8 cellular contexts compared by ENCODE assay signal in the genomic region with DNA sequence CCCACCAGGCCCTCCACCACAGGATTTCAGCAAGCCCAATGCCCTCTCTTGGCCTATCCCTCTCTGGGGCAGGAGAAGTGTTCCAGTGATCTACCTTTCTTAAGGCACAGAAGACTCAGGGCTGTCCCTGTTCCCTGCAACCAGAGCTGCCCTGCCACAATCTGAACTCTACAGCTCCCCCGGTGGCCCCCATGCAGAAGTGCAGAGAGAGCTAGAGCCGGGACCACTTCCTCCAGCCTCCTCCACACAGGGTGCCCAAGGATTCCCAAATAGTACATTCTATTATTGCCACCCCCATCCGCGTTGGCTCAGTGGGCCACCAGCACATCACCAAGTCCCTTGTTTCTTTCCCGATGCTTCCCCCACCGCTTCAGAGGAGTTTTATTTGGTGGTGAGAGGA.
DNase-seq lines count a peak whose midpoint lies in the region; ATAC-seq and TF ChIP-seq lines count a peak whose summit lies in the region.

No MANE protein-coding gene starts in this region.

- H3K9ac ChIP-seq in Karpas-422 (ENCODE audit: low read length) (no peak overlapping the region), adipocyte (ENCODE audit: low read length) (no peak overlapping the region)

- H3K4me2 ChIP-seq in Karpas-422 (ENCODE audit: low read depth, low read length, poor library complexity, severe bottlenecking): no peak overlapping the region

- H3K9me3 ChIP-seq in Karpas-422 (ENCODE audit: low read length) (no peaks in the 10 kb centered on the region), adipocyte (ENCODE audit: control insufficient read depth, low read length) (no peaks in the 10 kb centered on the region), upper lobe of right lung (no peaks in the 10 kb centered on the region)

- TF ChIP-seq CTCF in upper lobe of right lung (IDR thresholded peaks at IDR 0.05): peak; percentile 68

- DNase-seq in ELR (ENCODE audit: low read depth) (peak; percentile 50), Karpas-422 (peak; percentile 73), adipocyte (ENCODE audit: low read depth) (peak; percentile 24), iPS DF 4.7 (ENCODE audit: extremely low read depth, low spot score) (peak; percentile 38), upper lobe of right lung (no peak), sciatic nerve (ENCODE audit: low spot score) (no peak)
- DNase-seq in activated T-helper 2 cell treated with anti-CD3 and anti-CD28 coated beads, Interferon-gamma antibody, Interleukin-2, Interleukin-4, amounts not matched to agents 10 μg/mL and 5 μg/mL and 100 μg/mL, durations not matched to agents 14 hours and 24 hours and 36 hours (ENCODE audit: low spot score): no peak

- H3K9me3 Mint-ChIP-seq in activated T-helper 2 cell treated with anti-CD3 and anti-CD28 coated beads, Interferon-gamma antibody, Interleukin-2, Interleukin-4, amounts not matched to agents 10 μg/mL and 5 μg/mL and 100 μg/mL, durations not matched to agents 14 hours and 24 hours and 36 hours: no peaks in the 10 kb centered on the region

- no peaks in the 10 kb centered on the region for H4K20me1 ChIP-seq in Karpas-422 (ENCODE audit: insufficient read depth, low read depth, low read length)

- H2AFZ ChIP-seq in Karpas-422 (ENCODE audit: low read length): no peak overlapping the region

- intact Hi-C loops in upper lobe of right lung (cut with DNase I) (no loop called here), sciatic nerve (cut with DNase I) (no loop called here)
- intact Hi-C loops in activated T-helper 2 cell treated with anti-CD3 and anti-CD28 coated beads, Interferon-gamma antibody, Interleukin-2, Interleukin-4, amounts not matched to agents 10 μg/mL and 5 μg/mL and 100 μg/mL, durations not matched to agents 14 hours and 24 hours and 36 hours (cut with micrococcal nuclease): no loop called here

- H3K27me3 ChIP-seq in Karpas-422 (ENCODE audit: low read length): no peaks in the 10 kb centered on the region
- H3K27me3 ChIP-seq in adipocyte (replicated peaks; ENCODE audit: control insufficient read depth, insufficient read depth, low read length): no peaks in the 10 kb centered on the region
- H3K27me3 ChIP-seq in upper lobe of right lung: no peaks in the 10 kb centered on the region

- H3K4me1 ChIP-seq in Karpas-422 (ENCODE audit: low read length): no peaks in the 10 kb centered on the region
- H3K4me1 ChIP-seq in adipocyte (ENCODE audit: control insufficient read depth, insufficient read depth, low read length): peaks cover 5% of the 10 kb centered on the region
- no peaks in the 10 kb centered on the region for H3K4me1 ChIP-seq in upper lobe of right lung

- no peaks in the 10 kb centered on the region for H3K27me3 Mint-ChIP-seq in activated T-helper 2 cell treated with anti-CD3 and anti-CD28 coated beads, Interferon-gamma antibody, Interleukin-2, Interleukin-4, amounts not matched to agents 10 μg/mL and 5 μg/mL and 100 μg/mL, durations not matched to agents 14 hours and 24 hours and 36 hours (ENCODE audit: low read depth)

- H3K79me2 ChIP-seq in Karpas-422 (ENCODE audit: low read length): no peaks in the 10 kb centered on the region

- H3K27ac ChIP-seq in Karpas-422 (ENCODE audit: low read length): no peak overlapping the region
- no peak overlapping the region for H3K27ac ChIP-seq in upper lobe of right lung

- no peak overlapping the region for H3K27ac Mint-ChIP-seq in activated T-helper 2 cell treated with anti-CD3 and anti-CD28 coated beads, Interferon-gamma antibody, Interleukin-2, Interleukin-4, amounts not matched to agents 10 μg/mL and 5 μg/mL and 100 μg/mL, durations not matched to agents 14 hours and 24 hours and 36 hours

- no peaks in the 10 kb centered on the region for H3K4me1 Mint-ChIP-seq in activated T-helper 2 cell treated with anti-CD3 and anti-CD28 coated beads, Interferon-gamma antibody, Interleukin-2, Interleukin-4, amounts not matched to agents 10 μg/mL and 5 μg/mL and 100 μg/mL, durations not matched to agents 14 hours and 24 hours and 36 hours (ENCODE audit: low read depth)

- no peaks in the 10 kb centered on the region for H3K36me3 ChIP-seq in Karpas-422 (ENCODE audit: insufficient read depth, low read length)
- H3K36me3 ChIP-seq in adipocyte (ENCODE audit: control insufficient read depth, insufficient read depth, low read length, severe bottlenecking): no peaks in the 10 kb centered on the region
- no peaks in the 10 kb centered on the region for H3K36me3 ChIP-seq in upper lobe of right lung

- no peak overlapping the region for H3K4me3 ChIP-seq in Karpas-422 (ENCODE audit: low read length)
- no peak overlapping the region for H3K4me3 ChIP-seq in adipocyte (ENCODE audit: low read length)
- H3K4me3 ChIP-seq in upper lobe of right lung: no peak overlapping the region

- no peaks in the 10 kb centered on the region for H3K9me2 ChIP-seq in Karpas-422 (replicated peaks; ENCODE audit: insufficient read depth, low read length)

- ATAC-seq in upper lobe of right lung (peak; percentile 94), sciatic nerve (no peak), GM18498 (IDR thresholded peaks at IDR 0.05; ENCODE audit: unreplicated experiment) (no peak)

- H3K36me3 Mint-ChIP-seq in activated T-helper 2 cell treated with anti-CD3 and anti-CD28 coated beads, Interferon-gamma antibody, Interleukin-2, Interleukin-4, amounts not matched to agents 10 μg/mL and 5 μg/mL and 100 μg/mL, durations not matched to agents 14 hours and 24 hours and 36 hours (ENCODE audit: low read depth): no peaks in the 10 kb centered on the region

- no peak overlapping the region for H3K4me3 Mint-ChIP-seq in activated T-helper 2 cell treated with anti-CD3 and anti-CD28 coated beads, Interferon-gamma antibody, Interleukin-2, Interleukin-4, amounts not matched to agents 10 μg/mL and 5 μg/mL and 100 μg/mL, durations not matched to agents 14 hours and 24 hours and 36 hours (ENCODE audit: low read depth)

Comparison
In these comparisons a context has a peak if more than half of its experiments do, and no peak if none do; other contexts are left out.
1. DNase-seq: peak in ELR (single experiment), Karpas-422 (single experiment), adipocyte (single experiment) and iPS DF 4.7 (single experiment); none in upper lobe of right lung (single experiment), activated T-helper 2 cell treated with anti-CD3 and anti-CD28 coated beads, Interferon-gamma antibody, Interleukin-2, Interleukin-4, amounts not matched to agents 10 μg/mL and 5 μg/mL and 100 μg/mL, durations not matched to agents 14 hours and 24 hours and 36 hours (single experiment) and sciatic nerve (single experiment).